Comparison of ENCODE assay signal across 21 cellular contexts in the genomic region with DNA sequence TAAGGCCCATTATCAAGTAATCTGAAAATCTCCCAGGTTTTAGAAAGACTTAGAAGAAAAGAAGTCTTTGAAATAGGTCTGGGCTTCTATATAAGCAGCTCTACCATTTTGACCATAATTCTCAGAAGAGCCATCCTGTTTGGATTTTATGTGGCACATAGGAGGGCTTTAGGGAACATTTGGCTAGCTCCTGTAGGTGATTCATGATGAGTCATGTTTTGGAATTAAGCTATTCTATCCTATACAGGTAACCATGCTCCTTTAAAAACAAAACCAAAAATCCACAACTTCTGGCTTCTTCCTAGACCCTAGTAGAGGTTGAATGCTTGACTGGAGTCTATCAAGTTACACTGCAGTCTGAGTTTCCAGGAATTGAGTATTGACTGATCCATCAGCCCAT. TPM values are rescaled to one million over a fixed set of nuclear protein-coding genes. Genes with fewer than 3 reads are reported as not detected.
DNase-seq lines count a peak whose midpoint lies in the region; ATAC-seq, FAIRE-seq and TF ChIP-seq lines count a peak whose summit lies in the region.
"Had no signal": no experiment of that assay in that cellular context is flagged by ENCODE, and none has a peak within 500 bp of the region (broad histone marks: within the 10 kb centered on the region; RNA-seq: fewer than 3 reads in every experiment).

No MANE protein-coding gene starts in this region.

- peaks cover 13% of the 10 kb centered on the region for H3K27me3 ChIP-seq in foreskin keratinocyte
- H3K27me3 ChIP-seq in vagina, result no peaks in the 10 kb centered on the region

- H3K27ac ChIP-seq in foreskin keratinocyte (no peak overlapping the region), vagina (no peak overlapping the region)
- H3K27ac ChIP-seq: C4-2B had no signal

- DNase-seq in H54 (ENCODE audit: insufficient read length, low spot score) (no peak), M059J (ENCODE audit: low read depth) (peak; percentile 12), SW480 (ENCODE audit: low spot score) (peak; percentile 37), foreskin keratinocyte (peak in 1 of 2 donors; percentile 43), vagina (ENCODE audit: extremely low spot score in 2 of 2) (no peak), NCI-H2227 (lab: John Stamatoyannopoulos, UW; ENCODE audit: unreplicated experiment) (no peak)
- DNase-seq: AML-193; Caco-2; CD4-positive, alpha-beta T cell; DMS79 treated with DMSO at 0.1 percent for 48 hours; GF-D8; GOT3; H9 had no signal

- H3K9me3 Mint-ChIP-seq in activated T-helper 17 cell treated with anti-CD3 and anti-CD28 coated beads, Interleukin-2, amount 50 U/mL, for 72 hours, result no peaks in the 10 kb centered on the region
- H3K9me3 Mint-ChIP-seq: CD4-positive, alpha-beta T cell; H9 had no signal

- intact Hi-C loops in vagina (cut with DNase I), result no loop called here

- peaks cover 26% of the 10 kb centered on the region for H3K27me3 Mint-ChIP-seq in activated T-helper 17 cell treated with anti-CD3 and anti-CD28 coated beads, Interleukin-2, amount 50 U/mL, for 72 hours

- H3K4me3 Mint-ChIP-seq in activated T-helper 17 cell treated with anti-CD3 and anti-CD28 coated beads, Interleukin-2, amount 50 U/mL, for 72 hours, result no peak overlapping the region
- H3K4me3 Mint-ChIP-seq: CD4-positive, alpha-beta T cell; H9; IgD-negative memory B cell had no signal

- ATAC-seq in foreskin keratinocyte (peak; percentile 79), GM21717 (IDR thresholded peaks at IDR 0.05; ENCODE audit: unreplicated experiment) (no peak)
- ATAC-seq in activated T-helper 17 cell treated with anti-CD3 and anti-CD28 coated beads, Interleukin-2, amount 50 U/mL, for 72 hours (replicated peaks), result no peak
- ATAC-seq: HepG2 had no signal

- H3K36me3 Mint-ChIP-seq in activated T-helper 17 cell treated with anti-CD3 and anti-CD28 coated beads, Interleukin-2, amount 50 U/mL, for 72 hours (ENCODE audit: low read depth), result no peaks in the 10 kb centered on the region
- H3K36me3 Mint-ChIP-seq: IgD-negative memory B cell had no signal

- H3K4me1 Mint-ChIP-seq in activated T-helper 17 cell treated with anti-CD3 and anti-CD28 coated beads, Interleukin-2, amount 50 U/mL, for 72 hours, result no peaks in the 10 kb centered on the region
- H3K4me1 Mint-ChIP-seq: H9 had no signal

- no peak overlapping the region for H3K27ac Mint-ChIP-seq in activated T-helper 17 cell treated with anti-CD3 and anti-CD28 coated beads, Interleukin-2, amount 50 U/mL, for 72 hours
- H3K27ac Mint-ChIP-seq: CD4-positive, alpha-beta T cell; H9; IgD-negative memory B cell had no signal

- H3K4me1 ChIP-seq in foreskin keratinocyte (no peaks in the 10 kb centered on the region), vagina (no peaks in the 10 kb centered on the region)
- H3K4me1 ChIP-seq: Caco-2 had no signal

- FAIRE-seq in H54 (lab: Jason Lieb, UNC), result peak; percentile 45
- FAIRE-seq: A204.1, D721Med, HepG2 had no signal

- TF ChIP-seq POLR2A in H54 (IDR thresholded peaks at IDR 0.05; ENCODE audit: low read depth, low read length), result no peak
- TF ChIP-seq POLR2A in vagina (IDR thresholded peaks at IDR 0.05), result no peak

- no peak overlapping the region for H3K4me3 ChIP-seq in vagina

- H3K36me3 ChIP-seq in vagina, result no peaks in the 10 kb centered on the region

- H3K9me3 ChIP-seq in vagina, result no peaks in the 10 kb centered on the region
- H3K9me3 ChIP-seq: Caco-2 had no signal

- TF ChIP-seq CTCF in foreskin keratinocyte (conservative IDR thresholded peaks at IDR 0.05) (no peak), vagina (IDR thresholded peaks at IDR 0.05) (no peak)

RNA-seq across cellular contexts. Expression of a gene that starts 8.9 kb away (rescaled TPM):
- total RNA-seq in M059J (2014; rRNA removed; shearing (Covaris generic)), result 0.62 and 0.94 TPM in 2 replicates
- total RNA-seq in foreskin keratinocyte, result not detected in 2 replicates
- not detected in 2 replicates for polyA plus RNA-seq in foreskin keratinocyte
- total RNA-seq in activated T-helper 17 cell treated with anti-CD3 and anti-CD28 coated beads, Interleukin-2, amount 50 U/mL, for 72 hours, result not detected
- total RNA-seq in vagina, result 23.8 TPM
- total RNA-seq: Caco-2; CD4-positive, alpha-beta T cell; H9; HepG2 had no signal
- polyA plus RNA-seq: HepG2, IgD-negative memory B cell had no signal

RNA-seq across cellular contexts. Expression of a gene that starts 41.1 kb away (rescaled TPM):
- total RNA-seq in M059J (2014; rRNA removed; shearing (Covaris generic)), result not detected in 2 replicates
- total RNA-seq in foreskin keratinocyte (not detected in 2 replicates), vagina (not detected)
- not detected in 2 replicates for polyA plus RNA-seq in foreskin keratinocyte
- total RNA-seq in activated T-helper 17 cell treated with anti-CD3 and anti-CD28 coated beads, Interleukin-2, amount 50 U/mL, for 72 hours, result not detected
- total RNA-seq: Caco-2; CD4-positive, alpha-beta T cell; H9; HepG2 had no signal
- polyA plus RNA-seq: BJ, HepG2, IgD-negative memory B cell had no signal

Comparison
In these comparisons a context has a peak if more than half of its experiments do, and no peak if none do; other contexts are left out.
1. DNase-seq: peak in M059J (single experiment) and SW480 (single experiment); none in H54 (single experiment), vagina (0 of 2) and NCI-H2227 (single experiment).
2. RNA of a gene that starts 8.9 kb away (total RNA-seq): 23.8 TPM in vagina (single experiment); 0.62 to 0.94 TPM in M059J, not detected in foreskin keratinocyte and not detected in activated T-helper 17 cell treated with anti-CD3 and anti-CD28 coated beads, Interleukin-2, amount 50 U/mL, for 72 hours; every median in the first group is over 10 times any median in the second.